In the genomic region with DNA sequence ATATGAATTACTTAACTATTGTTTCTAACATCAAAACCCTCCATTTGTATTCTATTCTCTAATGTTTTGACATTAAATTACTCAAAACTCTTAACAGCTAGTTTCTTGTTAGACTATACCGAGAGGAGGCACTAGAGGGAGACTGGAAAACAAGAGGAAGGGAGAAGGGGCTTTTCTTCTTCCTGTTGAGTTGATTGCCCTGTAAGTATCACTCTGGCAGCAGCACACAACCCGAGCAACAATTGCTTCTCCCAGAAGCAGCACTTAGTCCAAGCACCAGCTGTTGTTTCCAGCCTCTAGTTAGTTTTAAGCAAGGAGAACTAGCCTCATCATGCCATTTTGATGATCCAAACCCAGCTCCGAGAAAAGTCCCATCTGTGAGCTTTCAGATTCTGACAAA, we compare ENCODE assay signal across 1 cellular context.
TF ChIP-seq lines count a peak whose summit lies in the region.

No MANE protein-coding gene starts in this region.

TF ChIP-seq in HepG2, 621 proteins besides CTCF, POLR2A, EP300 and RAD21 (continued from another document):
- TF ChIP-seq KAT7 (CRISPR knock-in tag; IDR thresholded peaks at IDR 0.05; ENCODE audit: borderline replicate concordance) (no peak), SMARCE1 (IDR thresholded peaks at IDR 0.05; ENCODE audit: borderline replicate concordance) (no peak), SP5 (CRISPR knock-in tag; IDR thresholded peaks at IDR 0.05; ENCODE audit: borderline replicate concordance, low read depth) (no peak)
TF ChIP-seq in HepG2: peak in this region for 0.
